15 cellular contexts compared by ENCODE assay signal in the genomic region with DNA sequence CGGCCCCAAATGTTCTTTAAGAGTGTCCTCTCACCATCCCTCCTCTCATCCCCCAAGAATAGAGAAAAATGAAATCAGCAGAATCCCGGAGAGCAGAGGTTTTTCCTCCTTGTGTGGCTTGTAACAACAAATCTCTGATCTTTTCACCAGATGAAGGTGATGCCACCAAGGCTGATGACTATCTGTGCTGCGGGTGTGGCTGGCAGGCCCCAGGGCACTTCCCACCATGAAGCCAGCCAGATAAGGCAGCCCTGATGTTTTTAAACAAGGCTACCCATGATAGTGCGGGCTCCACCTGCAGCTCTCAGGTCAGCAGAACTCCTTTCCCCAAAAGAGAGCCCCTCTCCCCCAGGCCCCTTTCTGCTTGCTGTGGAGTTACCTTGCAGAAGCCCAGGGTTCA. TPM values are rescaled to one million over a fixed set of nuclear protein-coding genes. Genes with fewer than 3 reads are reported as not detected.
A peak's percentile ranks its signal among the peaks of the same experiment; 100 is the strongest.
DNase-seq lines count a peak whose midpoint lies in the region; ATAC-seq lines count a peak whose summit lies in the region.
"Had no signal": no experiment of that assay in that cellular context is flagged by ENCODE, and none has a peak within 500 bp of the region (broad histone marks: within the 10 kb centered on the region; RNA-seq: fewer than 3 reads in every experiment).

No MANE protein-coding gene starts in this region.

- DNase-seq in activated naive CD4-positive, alpha-beta T cell treated with anti-CD3 and anti-CD28 coated beads for 36 hours = peak; percentile 30
- DNase-seq in activated naive CD4-positive, alpha-beta T cell treated with anti-CD3 and anti-CD28 coated beads, Interleukin-2, amount 50 U/mL, for 72 hours (ENCODE audit: low spot score in 2 of 2) = no peak
- peak; percentile 31 for DNase-seq in activated effector memory CD4-positive, alpha-beta T cell treated with Interleukin-2 at 50 U/mL for 16 hours
- DNase-seq in naive thymus-derived CD8-positive, alpha-beta T cell = peak in 4 of 10 donors; percentile 13 to 44 (median 28)
- DNase-seq in NCI-H748 treated with DMSO at 0.1 percent for 48 hours (lab: John Stamatoyannopoulos, UW) = no peak
- DNase-seq: DMS79, NCI-H1417, NCI-H1930, NCI-H446 treated with DMSO at 0.1 percent for 48 hours, NCI-H82, PC-3 had no signal

- peaks cover 55% of the 10 kb centered on the region for H3K4me1 Mint-ChIP-seq in activated naive CD4-positive, alpha-beta T cell treated with anti-CD3 and anti-CD28 coated beads for 36 hours (ENCODE audit: low read depth)
- H3K4me1 Mint-ChIP-seq in naive thymus-derived CD8-positive, alpha-beta T cell = peaks cover 29 to 66% (median 60%) of the 10 kb centered on the region in 4 donors

- CTCF ChIA-PET in activated naive CD4-positive, alpha-beta T cell treated with anti-CD3 and anti-CD28 coated beads for 36 hours (lab: Charles Lee) = interaction anchor here (0.6 to 1.1 kb wide), 2 partner anchors 25 to 44 kb away, joined by 3 read pairs; no protein-coding TSS in a partner anchor

- H3K27ac Mint-ChIP-seq in activated naive CD4-positive, alpha-beta T cell treated with anti-CD3 and anti-CD28 coated beads for 36 hours = no peak overlapping the region
- no peak overlapping the region for H3K27ac Mint-ChIP-seq in activated naive CD4-positive, alpha-beta T cell treated with anti-CD3 and anti-CD28 coated beads, Interleukin-2, amount 50 U/mL, for 72 hours
- H3K27ac Mint-ChIP-seq in naive thymus-derived CD8-positive, alpha-beta T cell = peak overlapping the region in 4 of 10 donors; percentile 38 to 68 (median 62)

- no peaks in the 10 kb centered on the region for H3K36me3 Mint-ChIP-seq in activated naive CD4-positive, alpha-beta T cell treated with anti-CD3 and anti-CD28 coated beads for 36 hours (ENCODE audit: low read depth)
- H3K36me3 Mint-ChIP-seq in activated naive CD4-positive, alpha-beta T cell treated with anti-CD3 and anti-CD28 coated beads, Interleukin-2, amount 50 U/mL, for 72 hours = no peaks in the 10 kb centered on the region
- no peaks in the 10 kb centered on the region for H3K36me3 Mint-ChIP-seq in naive thymus-derived CD8-positive, alpha-beta T cell
- H3K36me3 Mint-ChIP-seq: CD14-positive monocyte had no signal

- ATAC-seq in activated naive CD4-positive, alpha-beta T cell treated with anti-CD3 and anti-CD28 coated beads, Interleukin-2, amount 50 U/mL, for 72 hours = no peak
- peak; percentile 70 to 75 for ATAC-seq in naive thymus-derived CD8-positive, alpha-beta T cell
- ATAC-seq in GM18868 (IDR thresholded peaks at IDR 0.05; ENCODE audit: unreplicated experiment) = no peak
- no peak for ATAC-seq in GM18511 (IDR thresholded peaks at IDR 0.05; ENCODE audit: unreplicated experiment)
- ATAC-seq: K562, PC-3 had no signal

- intact Hi-C loops in activated naive CD4-positive, alpha-beta T cell treated with anti-CD3 and anti-CD28 coated beads for 36 hours (cut with micrococcal nuclease) = no loop called here

- no peaks in the 10 kb centered on the region for H3K27me3 Mint-ChIP-seq in activated naive CD4-positive, alpha-beta T cell treated with anti-CD3 and anti-CD28 coated beads for 36 hours (ENCODE audit: low read depth)
- peaks cover 0 to 3% (median 0%) of the 10 kb centered on the region in 5 donors for H3K27me3 Mint-ChIP-seq in naive thymus-derived CD8-positive, alpha-beta T cell

- no peak overlapping the region for H3K4me3 Mint-ChIP-seq in activated naive CD4-positive, alpha-beta T cell treated with anti-CD3 and anti-CD28 coated beads for 36 hours
- H3K4me3 Mint-ChIP-seq in naive thymus-derived CD8-positive, alpha-beta T cell = peak overlapping the region in 1 of 10 donors; percentile 11
- H3K4me3 Mint-ChIP-seq: CD14-positive monocyte had no signal

- POLR2A ChIA-PET in naive thymus-derived CD8-positive, alpha-beta T cell (lab: Charles Lee) = interaction anchor here (1.0 to 1.4 kb wide), 3 partner anchors 10 to 31 kb away, joined by 3 to 4 read pairs (median 3); no protein-coding TSS in a partner anchor

- H3K9me3 Mint-ChIP-seq in activated naive CD4-positive, alpha-beta T cell treated with anti-CD3 and anti-CD28 coated beads for 36 hours = no peaks in the 10 kb centered on the region
- no peaks in the 10 kb centered on the region for H3K9me3 Mint-ChIP-seq in activated naive CD4-positive, alpha-beta T cell treated with anti-CD3 and anti-CD28 coated beads, Interleukin-2, amount 50 U/mL, for 72 hours
- peaks cover 0 to 5% (median 0%) of the 10 kb centered on the region in 9 donors for H3K9me3 Mint-ChIP-seq in naive thymus-derived CD8-positive, alpha-beta T cell

RNA-seq across cellular contexts. Expression of gene PARP11, which starts 58.0 kb away (rescaled TPM):
- 10 to 100 TPM; 19.9 to 20.7 TPM for total RNA-seq in activated naive CD4-positive, alpha-beta T cell treated with anti-CD3 and anti-CD28 coated beads for 36 hours
- 10 to 100 TPM; 25.2 to 30.2 TPM for total RNA-seq in activated naive CD4-positive, alpha-beta T cell treated with anti-CD3 and anti-CD28 coated beads, Interleukin-2, amount 50 U/mL, for 72 hours
- total RNA-seq in naive thymus-derived CD8-positive, alpha-beta T cell = 10 to 100 TPM; 30.5 to 34.2 TPM
- 1 to 10 TPM; 6.4 to 8.7 (median 7.9) TPM for polyA plus RNA-seq in naive thymus-derived CD8-positive, alpha-beta T cell

Comparison
In these comparisons a context has a peak if more than half of its experiments do, and no peak if none do; other contexts are left out.
1. DNase-seq: peak in activated naive CD4-positive, alpha-beta T cell treated with anti-CD3 and anti-CD28 coated beads for 36 hours (single experiment) and activated effector memory CD4-positive, alpha-beta T cell treated with Interleukin-2 at 50 U/mL for 16 hours (single experiment); none in activated naive CD4-positive, alpha-beta T cell treated with anti-CD3 and anti-CD28 coated beads, Interleukin-2, amount 50 U/mL, for 72 hours (0 of 2) and NCI-H748 treated with DMSO at 0.1 percent for 48 hours (single experiment).
2. ATAC-seq: peak in naive thymus-derived CD8-positive, alpha-beta T cell (2 of 2); none in activated naive CD4-positive, alpha-beta T cell treated with anti-CD3 and anti-CD28 coated beads, Interleukin-2, amount 50 U/mL, for 72 hours (0 of 2), GM18868 (single experiment) and GM18511 (single experiment).